Comparison of ENCODE assay signal across 24 cellular contexts in genomic region chr1:6276765-6277555, GRCh38. TPM values are rescaled to one million over a fixed set of nuclear protein-coding genes. Genes with fewer than 3 reads are reported as not detected.
DNase-seq lines count a peak whose midpoint lies in the region; ATAC-seq and TF ChIP-seq lines count a peak whose summit lies in the region.
"Had no signal": no experiment of that assay in that cellular context is flagged by ENCODE, and none has a peak within 500 bp of the region (broad histone marks: within the 10 kb centered on the region; RNA-seq: fewer than 3 reads in every experiment).

No MANE protein-coding gene starts in this region.

- H3K4me1 ChIP-seq in heart right ventricle = peaks cover 4 to 23% (median 14%) of the 10 kb centered on the region in 9 donors
- H3K4me1 ChIP-seq in endodermal cell (ENCODE audit: control insufficient read depth, insufficient read depth, low read length) = no peaks in the 10 kb centered on the region
- H3K4me1 ChIP-seq: A549 had no signal

- intact Hi-C loops in heart right ventricle (cut with DNase I) (no loop called here), Right ventricle myocardium superior (cut with DNase I) (no loop called here)

- H3K4me3 ChIP-seq in heart right ventricle (peak overlapping the region in 3 of 10 donors; percentile 43 to 47 (median 44)), endodermal cell (ENCODE audit: low read length) (no peak overlapping the region)
- H3K4me3 ChIP-seq: A549, hepatocyte had no signal

- H3K9ac ChIP-seq in endodermal cell (ENCODE audit: extremely low read depth, low read length, poor library complexity, severe bottlenecking) = no peak overlapping the region

- peaks cover 18% of the 10 kb centered on the region for H3K4me1 Mint-ChIP-seq in endodermal cell
- peaks cover 54% of the 10 kb centered on the region for H3K4me1 Mint-ChIP-seq in neural crest cell
- peaks cover 33% of the 10 kb centered on the region for H3K4me1 Mint-ChIP-seq in type B pancreatic cell (ENCODE audit: unreplicated experiment)
- H3K4me1 Mint-ChIP-seq in natural killer cell treated with Interleukin-12 subunit alpha and Interleukin-12 subunit beta and Interleukin-15 and Interleukin-18, amount 100 ng/mL, for 72 hours (ENCODE audit: low read depth in 2 of 2) = peaks cover 0 to 7% of the 10 kb centered on the region in 2 donors
- H3K4me1 Mint-ChIP-seq: activated naive CD4-positive, alpha-beta T cell treated with anti-CD3 and anti-CD28 coated beads, Interleukin-2, amount 50 U/mL, for 24 hours; CD4-positive, alpha-beta memory T cell had no signal

- no peaks in the 10 kb centered on the region for H3K36me3 ChIP-seq in heart right ventricle
- H3K36me3 ChIP-seq in endodermal cell (ENCODE audit: control insufficient read depth, insufficient read depth, low read length) = no peaks in the 10 kb centered on the region

- peak in 3 of 8 donors; percentile 1 to 9 (median 7) for ATAC-seq in heart right ventricle
- ATAC-seq in Right ventricle myocardium superior (ENCODE audit: poor library complexity) = no peak
- ATAC-seq in natural killer cell treated with Interleukin-12 subunit alpha and Interleukin-12 subunit beta and Interleukin-15 and Interleukin-18, amount 100 ng/mL, for 72 hours = no peak
- ATAC-seq: A549 had no signal

- no peaks in the 10 kb centered on the region for H3K9me3 Mint-ChIP-seq in endodermal cell
- no peaks in the 10 kb centered on the region for H3K9me3 Mint-ChIP-seq in neural crest cell
- H3K9me3 Mint-ChIP-seq in type B pancreatic cell = no peaks in the 10 kb centered on the region
- H3K9me3 Mint-ChIP-seq in natural killer cell treated with Interleukin-12 subunit alpha and Interleukin-12 subunit beta and Interleukin-15 and Interleukin-18, amount 100 ng/mL, for 72 hours = no peaks in the 10 kb centered on the region
- H3K9me3 Mint-ChIP-seq: activated CD4-positive, alpha-beta memory T cell treated with anti-CD3 and anti-CD28 coated beads for 36 hours; activated naive CD4-positive, alpha-beta T cell treated with anti-CD3 and anti-CD28 coated beads, Interleukin-2, amount 50 U/mL, for 24 hours; activated T-cell treated with anti-CD3 and anti-CD28 coated beads, Interleukin-2, amount 50 U/mL, for 24 hours; CD4-positive, alpha-beta memory T cell had no signal

- TF ChIP-seq CTCF in heart right ventricle (IDR thresholded peaks at IDR 0.05) (no peak), endodermal cell (conservative IDR thresholded peaks at IDR 0.05) (no peak), neural crest cell (conservative IDR thresholded peaks at IDR 0.05) (no peak), type B pancreatic cell (conservative IDR thresholded peaks at IDR 0.05) (no peak)

- WGBS in heart right ventricle, 2 donors = 85 to 88% methylated on average over 20 of the region's 20 CpGs
- WGBS in endodermal cell (ENCODE audit: insufficient coverage in 1 of 2, insufficient read length in 1 of 2), 2 experiments = 92 to 97% methylated on average over 11 to 20 of the region's 20 CpGs

- no peaks in the 10 kb centered on the region for H3K9me3 ChIP-seq in heart right ventricle
- H3K9me3 ChIP-seq in endodermal cell (ENCODE audit: control insufficient read depth, low read length) = no peaks in the 10 kb centered on the region
- H3K9me3 ChIP-seq: A549 had no signal

- no peaks in the 10 kb centered on the region for H3K27me3 ChIP-seq in heart right ventricle
- no peaks in the 10 kb centered on the region for H3K27me3 ChIP-seq in endodermal cell (ENCODE audit: control insufficient read depth, insufficient read depth, low read length, poor library complexity, severe bottlenecking)
- H3K27me3 ChIP-seq: hepatocyte had no signal

- H3K27ac Mint-ChIP-seq in endodermal cell (peak overlapping the region; percentile 58), neural crest cell (ENCODE audit: unreplicated experiment) (peak overlapping the region; percentile 85), type B pancreatic cell (no peak overlapping the region)
- H3K27ac Mint-ChIP-seq in natural killer cell treated with Interleukin-12 subunit alpha and Interleukin-12 subunit beta and Interleukin-15 and Interleukin-18, amount 100 ng/mL, for 72 hours = peak overlapping the region in 1 of 2 donors; percentile 42
- H3K27ac Mint-ChIP-seq: activated CD4-positive, alpha-beta memory T cell treated with anti-CD3 and anti-CD28 coated beads for 36 hours; activated naive CD4-positive, alpha-beta T cell treated with anti-CD3 and anti-CD28 coated beads, Interleukin-2, amount 50 U/mL, for 24 hours; activated T-cell treated with anti-CD3 and anti-CD28 coated beads, Interleukin-2, amount 50 U/mL, for 24 hours; CD4-positive, alpha-beta memory T cell had no signal

- DNase-seq in heart right ventricle = no peak
- DNase-seq in Right ventricle myocardium superior = no peak
- DNase-seq in endodermal cell = no peak
- no peak for DNase-seq in neural crest cell (ENCODE audit: low read depth, low spot score)
- DNase-seq in type B pancreatic cell (ENCODE audit: extremely low spot score, unreplicated experiment) = no peak
- no peak for DNase-seq in EL
- no peak for DNase-seq in cortex of kidney (lab: John Stamatoyannopoulos, UW)
- DNase-seq in natural killer cell treated with Interleukin-12 subunit alpha and Interleukin-12 subunit beta and Interleukin-15 and Interleukin-18, amount 100 ng/mL, for 72 hours (ENCODE audit: low spot score) = no peak
- DNase-seq: activated CD4-positive, alpha-beta memory T cell treated with anti-CD3 and anti-CD28 coated beads for 36 hours; activated T-cell treated with anti-CD3 and anti-CD28 coated beads, Interleukin-2, amount 50 U/mL, for 24 hours; CD4-positive, alpha-beta memory T cell; DND-41; effector CD8-positive, alpha-beta T cell; NK-92 treated with Interleukin-12 subunit alpha and Interleukin-12 subunit beta, amount 100 ng/mL, for 24 hours; stimulated activated naive CD4-positive, alpha-beta T cell treated with Interleukin-2 at 50 U/mL for 16 hours; SW 1271 had no signal

- peak overlapping the region in 8 of 10 donors; percentile 74 to 86 (median 82) for H3K27ac ChIP-seq in heart right ventricle
- H3K27ac ChIP-seq in endodermal cell (ENCODE audit: low read depth, low read length) = peak overlapping the region; percentile 76
- H3K27ac ChIP-seq: A549 had no signal

- H3K27me3 Mint-ChIP-seq in endodermal cell (ENCODE audit: insufficient read depth) = no peaks in the 10 kb centered on the region
- no peaks in the 10 kb centered on the region for H3K27me3 Mint-ChIP-seq in neural crest cell (ENCODE audit: low read depth)
- H3K27me3 Mint-ChIP-seq in type B pancreatic cell = no peaks in the 10 kb centered on the region
- H3K27me3 Mint-ChIP-seq in natural killer cell treated with Interleukin-12 subunit alpha and Interleukin-12 subunit beta and Interleukin-15 and Interleukin-18, amount 100 ng/mL, for 72 hours = no peaks in the 10 kb centered on the region
- H3K27me3 Mint-ChIP-seq: activated CD4-positive, alpha-beta memory T cell treated with anti-CD3 and anti-CD28 coated beads for 36 hours; activated naive CD4-positive, alpha-beta T cell treated with anti-CD3 and anti-CD28 coated beads, Interleukin-2, amount 50 U/mL, for 24 hours; activated T-cell treated with anti-CD3 and anti-CD28 coated beads, Interleukin-2, amount 50 U/mL, for 24 hours; CD4-positive, alpha-beta memory T cell had no signal

- H3K4me3 Mint-ChIP-seq in endodermal cell (no peak overlapping the region), neural crest cell (peak overlapping the region; percentile 72), type B pancreatic cell (peak overlapping the region; percentile 51)
- H3K4me3 Mint-ChIP-seq in natural killer cell treated with Interleukin-12 subunit alpha and Interleukin-12 subunit beta and Interleukin-15 and Interleukin-18, amount 100 ng/mL, for 72 hours = no peak overlapping the region
- H3K4me3 Mint-ChIP-seq: activated CD4-positive, alpha-beta memory T cell treated with anti-CD3 and anti-CD28 coated beads for 36 hours; activated naive CD4-positive, alpha-beta T cell treated with anti-CD3 and anti-CD28 coated beads, Interleukin-2, amount 50 U/mL, for 24 hours; activated T-cell treated with anti-CD3 and anti-CD28 coated beads, Interleukin-2, amount 50 U/mL, for 24 hours; CD4-positive, alpha-beta memory T cell had no signal

- H3K36me3 Mint-ChIP-seq in endodermal cell (ENCODE audit: low read depth) (no peaks in the 10 kb centered on the region), neural crest cell (ENCODE audit: low read depth) (no peaks in the 10 kb centered on the region), type B pancreatic cell (no peaks in the 10 kb centered on the region)
- H3K36me3 Mint-ChIP-seq in natural killer cell treated with Interleukin-12 subunit alpha and Interleukin-12 subunit beta and Interleukin-15 and Interleukin-18, amount 100 ng/mL, for 72 hours = no peaks in the 10 kb centered on the region
- H3K36me3 Mint-ChIP-seq: activated CD4-positive, alpha-beta memory T cell treated with anti-CD3 and anti-CD28 coated beads for 36 hours had no signal

RNA-seq across cellular contexts. Expression of gene GPR153, which starts 16.1 kb away (rescaled TPM):
- total RNA-seq in heart right ventricle = 1 to 10 TPM; 1.8 to 8.5 (median 3.6) TPM
- 1 to 10 TPM; 2.0 to 3.7 TPM for polyA plus RNA-seq in heart right ventricle
- total RNA-seq in Right ventricle myocardium superior = 12.5 TPM
- 1 to 10 TPM; 2.4 to 2.8 TPM for total RNA-seq in endodermal cell
- polyA plus RNA-seq in endodermal cell (2013, experiment 1 of 2) = 25.3 TPM
- polyA plus RNA-seq in endodermal cell (2013, experiment 2 of 2) = 23.1 TPM
- total RNA-seq in neural crest cell = 28.1 and 28.7 TPM in 2 replicates
- total RNA-seq in type B pancreatic cell (ENCODE audit: low replicate concordance) = 6.1 and 8.5 TPM in 2 replicates
- total RNA-seq in natural killer cell treated with Interleukin-12 subunit alpha and Interleukin-12 subunit beta and Interleukin-15 and Interleukin-18, amount 100 ng/mL, for 72 hours = 1 to 10 TPM; 4.6 to 5.6 TPM
- polyA plus RNA-seq: CD4-positive, alpha-beta memory T cell had no signal

RNA-seq across cellular contexts. Expression of gene HES3, which starts 33.0 kb away (rescaled TPM):
- total RNA-seq in heart right ventricle (not detected), Right ventricle myocardium superior (not detected), endodermal cell (1 to 10 TPM in 1 of 2 donors, not detected in 1; 2.7 TPM), neural crest cell (23.6 and 25.2 TPM in 2 replicates), type B pancreatic cell (ENCODE audit: low replicate concordance) (not detected in 2 replicates)
- not detected for polyA plus RNA-seq in heart right ventricle
- 6.6 TPM for polyA plus RNA-seq in endodermal cell (2013, experiment 1 of 2)
- 2.8 TPM for polyA plus RNA-seq in endodermal cell (2013, experiment 2 of 2)
- not detected for total RNA-seq in natural killer cell treated with Interleukin-12 subunit alpha and Interleukin-12 subunit beta and Interleukin-15 and Interleukin-18, amount 100 ng/mL, for 72 hours
- total RNA-seq: activated CD4-positive, alpha-beta memory T cell treated with anti-CD3 and anti-CD28 coated beads for 36 hours; CD4-positive, alpha-beta memory T cell; hepatocyte; mononuclear cell; posterior vena cava; RPMI7951; ureter had no signal
- polyA plus RNA-seq: A549; CD4-positive, alpha-beta memory T cell; hepatocyte; keratinocyte had no signal

RNA-seq across cellular contexts. Expression of gene ICMT, which starts 41.2 kb away (rescaled TPM):
- total RNA-seq in heart right ventricle (10 to 100 TPM; 47.9 to 81.0 (median 64.4) TPM), Right ventricle myocardium superior (48.8 TPM), endodermal cell (10 to 100 TPM; 75.9 to 80.3 TPM), neural crest cell (85.4 and 92.8 TPM in 2 replicates), type B pancreatic cell (ENCODE audit: low replicate concordance) (56.6 and 63.5 TPM in 2 replicates)
- polyA plus RNA-seq in heart right ventricle = 10 to 100 TPM; 16.5 to 38.3 TPM
- polyA plus RNA-seq in endodermal cell (2013, experiment 1 of 2) = 54.4 TPM
- 52.1 TPM for polyA plus RNA-seq in endodermal cell (2013, experiment 2 of 2)
- total RNA-seq in natural killer cell treated with Interleukin-12 subunit alpha and Interleukin-12 subunit beta and Interleukin-15 and Interleukin-18, amount 100 ng/mL, for 72 hours = 10 to 100 TPM; 44.1 to 71.4 TPM

Comparison
In these comparisons a context has a peak if more than half of its experiments do, and no peak if none do; other contexts are left out.
1. H3K4me3 Mint-ChIP-seq: peak in neural crest cell (single experiment) and type B pancreatic cell (single experiment); none in endodermal cell (single experiment) and natural killer cell treated with Interleukin-12 subunit alpha and Interleukin-12 subunit beta and Interleukin-15 and Interleukin-18, amount 100 ng/mL, for 72 hours (single experiment).